Comparison of ENCODE assay signal across 24 cellular contexts in genomic region chr9:75642522-75642921, GRCh38.
"Had no signal": no experiment of that assay in that cellular context is flagged by ENCODE, and none has a peak within 500 bp of the region (broad histone marks: within the 10 kb centered on the region; RNA-seq: fewer than 3 reads in every experiment).

No MANE protein-coding gene starts in this region.

- H3K4me1 ChIP-seq: lower lobe of right lung, sigmoid colon, transverse colon, upper lobe of left lung, vagina had no signal

- DNase-seq: head of caudate nucleus; islet precursor cell; lower lobe of right lung; mammary epithelial cell; mesenchymal stem cell; naive thymus-derived CD4-positive, alpha-beta T cell; ovary; right cardiac atrium; sigmoid colon; stimulated activated CD4-positive, alpha-beta T cell treated with anti-CD3 and anti-CD28 coated beads, Interleukin-1b, Interleukin-23, amount 100 ng/mL, for 48 hours; stimulated activated CD4-positive, alpha-beta T cell treated with anti-CD3 and anti-CD28 coated beads, Interleukin-2, amount 100 ng/mL, for 48 hours; stimulated activated CD4-positive, alpha-beta T cell treated with anti-CD3 and anti-CD28 coated beads, Interleukin-4, amount 100 ng/mL, for 4 hours; stimulated activated CD8-positive, alpha-beta memory T cell treated with anti-CD3 and anti-CD28 coated beads, Interleukin-4, amount 100 ng/mL, for 48 hours; stimulated activated naive CD4-positive, alpha-beta T cell treated with Interleukin-2 at 50 U/mL for 16 hours; stimulated activated naive CD8-positive, alpha-beta T cell treated with anti-CD3 and anti-CD28 coated beads, Interleukin-15, amount 100 ng/mL, for 72 hours; substantia nigra; thyroid gland; transverse colon; upper lobe of left lung had no signal

- H3K4me3 ChIP-seq: hepatocyte, lower lobe of right lung, ovary, sigmoid colon, smooth muscle cell, thyroid gland, transverse colon, upper lobe of left lung, vagina had no signal

- ATAC-seq: lower lobe of right lung; naive thymus-derived CD4-positive, alpha-beta T cell; natural killer cell treated with Interleukin-12 subunit alpha and Interleukin-12 subunit beta and Interleukin-15 and Interleukin-18, amount 100 ng/mL, for 72 hours; stimulated activated memory B cell treated with anti-CD40 and anti-IgM and Interleukin-4, amounts not matched to agents 10 μg/mL and 1 μg/mL and 100 μg/mL, for 72 hours; stimulated activated naive CD8-positive, alpha-beta T cell treated with anti-CD3 and anti-CD28 coated beads, Interleukin-15, amount 100 ng/mL, for 72 hours had no signal

- H3K27me3 ChIP-seq: hepatocyte, ovary, sigmoid colon, thyroid gland, transverse colon, upper lobe of left lung, vagina had no signal

- H3K36me3 ChIP-seq: lower lobe of right lung, ovary, sigmoid colon, thyroid gland, transverse colon, upper lobe of left lung, vagina had no signal

- H3K9me3 ChIP-seq: lower lobe of right lung, ovary, sigmoid colon, thyroid gland, transverse colon, upper lobe of left lung, vagina had no signal

- H3K27ac ChIP-seq: hepatocyte, lower lobe of right lung, ovary, sigmoid colon, thyroid gland, transverse colon, upper lobe of left lung, vagina had no signal
